Comparison of ENCODE assay signal across 1 cellular context in the genomic region with DNA sequence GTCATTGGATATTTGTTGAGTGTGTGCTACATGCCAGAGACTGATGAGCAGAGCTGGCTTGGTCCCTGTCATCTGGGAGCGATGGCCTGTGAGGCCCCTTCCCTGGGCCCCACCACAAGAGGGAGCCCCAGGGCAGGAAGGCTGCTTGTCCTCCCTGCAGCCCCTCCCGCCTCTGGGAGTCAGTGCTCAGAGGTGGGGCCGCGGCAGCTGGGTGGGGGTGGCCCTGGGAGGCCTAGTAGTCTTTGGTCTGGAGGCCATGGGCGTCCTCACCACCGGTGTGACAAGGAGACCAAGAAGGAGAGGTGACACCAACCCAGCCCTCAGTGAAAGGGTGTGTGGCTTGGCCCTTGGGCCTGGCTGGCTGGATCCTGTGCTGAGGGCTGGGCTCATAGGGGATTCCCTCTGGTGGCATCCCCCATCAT.
TF ChIP-seq lines count a peak whose summit lies in the region.

No MANE protein-coding gene starts in this region.

TF ChIP-seq in K562, 482 proteins besides CTCF, POLR2A, EP300 and RAD21 (continued from another document and continues in another):
- no peak for TF ChIP-seq SAFB (IDR thresholded peaks at IDR 0.05; ENCODE audit: borderline replicate concordance, low read depth, low read length)
- TF ChIP-seq DEAF1 (CRISPR knock-in tag; IDR thresholded peaks at IDR 0.05), result peak; percentile 72
- TF ChIP-seq RUNX1 (IDR thresholded peaks at IDR 0.05; ENCODE audit: low read depth), result 0 out of 2 replicates have a peak, but pooled peaks have one; percentile 17
- TF ChIP-seq, protein P1, sequence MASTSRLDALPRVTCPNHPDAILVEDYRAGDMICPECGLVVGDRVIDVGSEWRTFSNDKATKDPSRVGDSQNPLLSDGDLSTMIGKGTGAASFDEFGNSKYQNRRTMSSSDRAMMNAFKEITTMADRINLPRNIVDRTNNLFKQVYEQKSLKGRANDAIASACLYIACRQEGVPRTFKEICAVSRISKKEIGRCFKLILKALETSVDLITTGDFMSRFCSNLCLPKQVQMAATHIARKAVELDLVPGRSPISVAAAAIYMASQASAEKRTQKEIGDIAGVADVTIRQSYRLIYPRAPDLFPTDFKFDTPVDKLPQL (IDR thresholded peaks at IDR 0.05; ENCODE audit: extremely low read depth, insufficient read length), result peak; percentile 33
- TF ChIP-seq CBX1 (IDR thresholded peaks at IDR 0.05; ENCODE audit: low read depth), result no peak
- TF ChIP-seq ETV5 (CRISPR knock-in tag; IDR thresholded peaks at IDR 0.05; ENCODE audit: low read depth), result no peak
- no peak for TF ChIP-seq DIDO1 (tag; IDR thresholded peaks at IDR 0.05; ENCODE audit: low read depth)
- TF ChIP-seq ARID2 (IDR thresholded peaks at IDR 0.05), result 0 out of 2 replicates have a peak, but pooled peaks have one; percentile 56
- no peak for TF ChIP-seq MCM2 (IDR thresholded peaks at IDR 0.05; ENCODE audit: low read depth)
- 0 out of 2 replicates have a peak, but pooled peaks have one; percentile 17 for TF ChIP-seq CC2D1A (IDR thresholded peaks at IDR 0.05)
- no peak for TF ChIP-seq E2F6 (IDR thresholded peaks at IDR 0.05; ENCODE audit: borderline replicate concordance in 1 of 2, extremely low read depth in 1 of 2, insufficient read depth in 1 of 2, insufficient read length in 1 of 2, low read depth in 1 of 2, low read length in 1 of 2, poor library complexity in 1 of 2, severe bottlenecking in 1 of 2)
- no peak for TF ChIP-seq NUFIP1 (IDR thresholded peaks at IDR 0.05; ENCODE audit: partially characterized antibody)
- TF ChIP-seq ZKSCAN8 (CRISPR knock-in tag; IDR thresholded peaks at IDR 0.05), result no peak
- TF ChIP-seq NFXL1 (CRISPR knock-in tag; IDR thresholded peaks at IDR 0.05), result no peak
- peak in 1 of 2 experiments; percentile 59; a peak in 1 of 4 replicates for TF ChIP-seq RCOR1 (IDR thresholded peaks at IDR 0.05; ENCODE audit: borderline replicate concordance in 1 of 2, low read depth in 2 of 2, low read length in 2 of 2)
- TF ChIP-seq RB1 (IDR thresholded peaks at IDR 0.05; ENCODE audit: low read depth), result peak; percentile 70; the same call in 1 of the 2 replicates
- no peak for TF ChIP-seq BMI1 (IDR thresholded peaks at IDR 0.05; ENCODE audit: low read length)
- 0 out of 2 replicates have a peak, but pooled peaks have one; percentile 6 for TF ChIP-seq BHLHE40 (IDR thresholded peaks at IDR 0.05; ENCODE audit: low read length)
- no peak for TF ChIP-seq TCF7 (IDR thresholded peaks at IDR 0.05; ENCODE audit: borderline replicate concordance)
- TF ChIP-seq ZNF280B (CRISPR knock-in tag; IDR thresholded peaks at IDR 0.05), result no peak
- TF ChIP-seq, protein P2, sequence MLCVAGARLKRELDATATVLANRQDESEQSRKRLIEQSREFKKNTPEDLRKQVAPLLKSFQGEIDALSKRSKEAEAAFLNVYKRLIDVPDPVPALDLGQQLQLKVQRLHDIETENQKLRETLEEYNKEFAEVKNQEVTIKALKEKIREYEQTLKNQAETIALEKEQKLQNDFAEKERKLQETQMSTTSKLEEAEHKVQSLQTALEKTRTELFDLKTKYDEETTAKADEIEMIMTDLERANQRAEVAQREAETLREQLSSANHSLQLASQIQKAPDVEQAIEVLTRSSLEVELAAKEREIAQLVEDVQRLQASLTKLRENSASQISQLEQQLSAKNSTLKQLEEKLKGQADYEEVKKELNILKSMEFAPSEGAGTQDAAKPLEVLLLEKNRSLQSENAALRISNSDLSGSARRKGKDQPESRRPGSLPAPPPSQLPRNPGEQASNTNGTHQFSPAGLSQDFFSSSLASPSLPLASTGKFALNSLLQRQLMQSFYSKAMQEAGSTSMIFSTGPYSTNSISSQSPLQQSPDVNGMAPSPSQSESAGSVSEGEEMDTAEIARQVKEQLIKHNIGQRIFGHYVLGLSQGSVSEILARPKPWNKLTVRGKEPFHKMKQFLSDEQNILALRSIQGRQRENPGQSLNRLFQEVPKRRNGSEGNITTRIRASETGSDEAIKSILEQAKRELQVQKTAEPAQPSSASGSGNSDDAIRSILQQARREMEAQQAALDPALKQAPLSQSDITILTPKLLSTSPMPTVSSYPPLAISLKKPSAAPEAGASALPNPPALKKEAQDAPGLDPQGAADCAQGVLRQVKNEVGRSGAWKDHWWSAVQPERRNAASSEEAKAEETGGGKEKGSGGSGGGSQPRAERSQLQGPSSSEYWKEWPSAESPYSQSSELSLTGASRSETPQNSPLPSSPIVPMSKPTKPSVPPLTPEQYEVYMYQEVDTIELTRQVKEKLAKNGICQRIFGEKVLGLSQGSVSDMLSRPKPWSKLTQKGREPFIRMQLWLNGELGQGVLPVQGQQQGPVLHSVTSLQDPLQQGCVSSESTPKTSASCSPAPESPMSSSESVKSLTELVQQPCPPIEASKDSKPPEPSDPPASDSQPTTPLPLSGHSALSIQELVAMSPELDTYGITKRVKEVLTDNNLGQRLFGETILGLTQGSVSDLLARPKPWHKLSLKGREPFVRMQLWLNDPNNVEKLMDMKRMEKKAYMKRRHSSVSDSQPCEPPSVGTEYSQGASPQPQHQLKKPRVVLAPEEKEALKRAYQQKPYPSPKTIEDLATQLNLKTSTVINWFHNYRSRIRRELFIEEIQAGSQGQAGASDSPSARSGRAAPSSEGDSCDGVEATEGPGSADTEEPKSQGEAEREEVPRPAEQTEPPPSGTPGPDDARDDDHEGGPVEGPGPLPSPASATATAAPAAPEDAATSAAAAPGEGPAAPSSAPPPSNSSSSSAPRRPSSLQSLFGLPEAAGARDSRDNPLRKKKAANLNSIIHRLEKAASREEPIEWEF (CRISPR knock-in tag; IDR thresholded peaks at IDR 0.05), result no peak
- peak; percentile 68; the same call in 1 of the 2 replicates for TF ChIP-seq ZNF263 (CRISPR knock-in tag; IDR thresholded peaks at IDR 0.05; ENCODE audit: borderline replicate concordance)
- peak; percentile 82; the same call in 1 of the 2 replicates for TF ChIP-seq STAG1 (CRISPR knock-in tag; IDR thresholded peaks at IDR 0.05; ENCODE audit: borderline replicate concordance)
- no peak for TF ChIP-seq RAD51 (IDR thresholded peaks at IDR 0.05; ENCODE audit: borderline replicate concordance, low read depth)
- TF ChIP-seq PRMT5 (CRISPR knock-in tag; IDR thresholded peaks at IDR 0.05), result no peak
- TF ChIP-seq KLF10 (CRISPR knock-in tag; IDR thresholded peaks at IDR 0.05), result no peak
- TF ChIP-seq SMC3 (conservative IDR thresholded peaks at IDR 0.05; ENCODE audit: insufficient read depth, low read depth, low read length), result peak; percentile 87
- TF ChIP-seq ZNF140 (CRISPR knock-in tag; IDR thresholded peaks at IDR 0.05), result no peak
- no peak for TF ChIP-seq NR4A1 (CRISPR knock-in tag; IDR thresholded peaks at IDR 0.05)
- no peak for TF ChIP-seq NR4A1 (tag; IDR thresholded peaks at IDR 0.05)
- no peak for TF ChIP-seq FOXJ2 (tag; IDR thresholded peaks at IDR 0.05)
- TF ChIP-seq, protein P3, sequence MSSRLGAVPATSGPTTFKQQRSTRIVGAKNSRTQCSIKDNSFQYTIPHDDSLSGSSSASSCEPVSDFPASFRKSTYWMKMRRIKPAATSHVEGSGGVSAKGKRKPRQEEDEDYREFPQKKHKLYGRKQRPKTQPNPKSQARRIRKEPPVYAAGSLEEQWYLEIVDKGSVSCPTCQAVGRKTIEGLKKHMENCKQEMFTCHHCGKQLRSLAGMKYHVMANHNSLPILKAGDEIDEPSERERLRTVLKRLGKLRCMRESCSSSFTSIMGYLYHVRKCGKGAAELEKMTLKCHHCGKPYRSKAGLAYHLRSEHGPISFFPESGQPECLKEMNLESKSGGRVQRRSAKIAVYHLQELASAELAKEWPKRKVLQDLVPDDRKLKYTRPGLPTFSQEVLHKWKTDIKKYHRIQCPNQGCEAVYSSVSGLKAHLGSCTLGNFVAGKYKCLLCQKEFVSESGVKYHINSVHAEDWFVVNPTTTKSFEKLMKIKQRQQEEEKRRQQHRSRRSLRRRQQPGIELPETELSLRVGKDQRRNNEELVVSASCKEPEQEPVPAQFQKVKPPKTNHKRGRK (tag; IDR thresholded peaks at IDR 0.05), result no peak
- no peak for TF ChIP-seq BCOR (IDR thresholded peaks at IDR 0.05)
- TF ChIP-seq HOMEZ (CRISPR knock-in tag; IDR thresholded peaks at IDR 0.05), result no peak
- TF ChIP-seq SRF (CRISPR knock-in tag; IDR thresholded peaks at IDR 0.05), result no peak
- TF ChIP-seq, protein P4, sequence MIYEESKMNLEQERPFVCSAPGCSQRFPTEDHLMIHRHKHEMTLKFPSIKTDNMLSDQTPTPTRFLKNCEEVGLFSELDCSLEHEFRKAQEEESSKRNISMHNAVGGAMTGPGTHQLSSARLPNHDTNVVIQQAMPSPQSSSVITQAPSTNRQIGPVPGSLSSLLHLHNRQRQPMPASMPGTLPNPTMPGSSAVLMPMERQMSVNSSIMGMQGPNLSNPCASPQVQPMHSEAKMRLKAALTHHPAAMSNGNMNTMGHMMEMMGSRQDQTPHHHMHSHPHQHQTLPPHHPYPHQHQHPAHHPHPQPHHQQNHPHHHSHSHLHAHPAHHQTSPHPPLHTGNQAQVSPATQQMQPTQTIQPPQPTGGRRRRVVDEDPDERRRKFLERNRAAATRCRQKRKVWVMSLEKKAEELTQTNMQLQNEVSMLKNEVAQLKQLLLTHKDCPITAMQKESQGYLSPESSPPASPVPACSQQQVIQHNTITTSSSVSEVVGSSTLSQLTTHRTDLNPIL (CRISPR knock-in tag; IDR thresholded peaks at IDR 0.05), result no peak
- TF ChIP-seq, protein P5, sequence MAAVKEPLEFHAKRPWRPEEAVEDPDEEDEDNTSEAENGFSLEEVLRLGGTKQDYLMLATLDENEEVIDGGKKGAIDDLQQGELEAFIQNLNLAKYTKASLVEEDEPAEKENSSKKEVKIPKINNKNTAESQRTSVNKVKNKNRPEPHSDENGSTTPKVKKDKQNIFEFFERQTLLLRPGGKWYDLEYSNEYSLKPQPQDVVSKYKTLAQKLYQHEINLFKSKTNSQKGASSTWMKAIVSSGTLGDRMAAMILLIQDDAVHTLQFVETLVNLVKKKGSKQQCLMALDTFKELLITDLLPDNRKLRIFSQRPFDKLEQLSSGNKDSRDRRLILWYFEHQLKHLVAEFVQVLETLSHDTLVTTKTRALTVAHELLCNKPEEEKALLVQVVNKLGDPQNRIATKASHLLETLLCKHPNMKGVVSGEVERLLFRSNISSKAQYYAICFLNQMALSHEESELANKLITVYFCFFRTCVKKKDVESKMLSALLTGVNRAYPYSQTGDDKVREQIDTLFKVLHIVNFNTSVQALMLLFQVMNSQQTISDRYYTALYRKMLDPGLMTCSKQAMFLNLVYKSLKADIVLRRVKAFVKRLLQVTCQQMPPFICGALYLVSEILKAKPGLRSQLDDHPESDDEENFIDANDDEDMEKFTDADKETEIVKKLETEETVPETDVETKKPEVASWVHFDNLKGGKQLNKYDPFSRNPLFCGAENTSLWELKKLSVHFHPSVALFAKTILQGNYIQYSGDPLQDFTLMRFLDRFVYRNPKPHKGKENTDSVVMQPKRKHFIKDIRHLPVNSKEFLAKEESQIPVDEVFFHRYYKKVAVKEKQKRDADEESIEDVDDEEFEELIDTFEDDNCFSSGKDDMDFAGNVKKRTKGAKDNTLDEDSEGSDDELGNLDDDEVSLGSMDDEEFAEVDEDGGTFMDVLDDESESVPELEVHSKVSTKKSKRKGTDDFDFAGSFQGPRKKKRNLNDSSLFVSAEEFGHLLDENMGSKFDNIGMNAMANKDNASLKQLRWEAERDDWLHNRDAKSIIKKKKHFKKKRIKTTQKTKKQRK (IDR thresholded peaks at IDR 0.05; ENCODE audit: borderline replicate concordance, low read depth, low read length), result no peak
- no peak for TF ChIP-seq ATF2 (CRISPR knock-in tag; IDR thresholded peaks at IDR 0.05)
- TF ChIP-seq DPF2 (IDR thresholded peaks at IDR 0.05), result no peak
- no peak for TF ChIP-seq ZNF764 (CRISPR knock-in tag; IDR thresholded peaks at IDR 0.05; ENCODE audit: low read depth)
- TF ChIP-seq TGIF2 (CRISPR knock-in tag; IDR thresholded peaks at IDR 0.05), result no peak
- TF ChIP-seq ZNF212 (CRISPR knock-in tag; IDR thresholded peaks at IDR 0.05), result no peak
